Comparison of ENCODE assay signal across 19 cellular contexts in genomic region chr4:104420766-104421165, GRCh38.
A peak's percentile ranks its signal among the peaks of the same experiment; 100 is the strongest.
DNase-seq lines count a peak whose midpoint lies in the region; ATAC-seq lines count a peak whose summit lies in the region.
"Had no signal": no experiment of that assay in that cellular context is flagged by ENCODE, and none has a peak within 500 bp of the region (broad histone marks: within the 10 kb centered on the region; RNA-seq: fewer than 3 reads in every experiment).

No MANE protein-coding gene starts in this region.

- no peak overlapping the region for H3K4me3 ChIP-seq in skeletal muscle cell (ENCODE audit: low read depth, low read length)
- H3K4me3 ChIP-seq: HAP-1, lung had no signal

- DNase-seq in NCI-H2227 (lab: John Stamatoyannopoulos, UW; ENCODE audit: unreplicated experiment) (peak; percentile 64), cerebellar cortex (ENCODE audit: low spot score) (peak; percentile 22), islet precursor cell (peak; percentile 62), skeletal muscle cell (ENCODE audit: low read depth) (peak; percentile 11), cerebellar nuclear complex (lab: John Stamatoyannopoulos, UW) (no peak)
- DNase-seq in stimulated activated CD4-positive, alpha-beta T cell treated with anti-CD3 and anti-CD28 coated beads, Interleukin-1b, Interleukin-23, amount 100 ng/mL, for 48 hours: no peak
- DNase-seq: activated CD4-positive, alpha-beta T cell treated with anti-CD3 and anti-CD28 coated beads, Interleukin-2, amount 10 ng/mL, durations not matched to agents 24 days and 14 days; activated naive CD4-positive, alpha-beta T cell treated with anti-CD3 and anti-CD28 coated beads, Interleukin-2, amount 10 ng/mL, durations not matched to agents 7 days and 5 days; GDM1; MM.1S; NCI-H187; NCI-H510A treated with DMSO at 0.1 percent for 48 hours; stimulated activated CD4-positive, alpha-beta T cell treated with anti-CD3 and anti-CD28 coated beads, Interleukin-4, amount 100 ng/mL, for 1 hour; T1000 had no signal

- ATAC-seq in HG03159 (IDR thresholded peaks at IDR 0.05; ENCODE audit: unreplicated experiment) (no peak), HG02642 (IDR thresholded peaks at IDR 0.05; ENCODE audit: poor library complexity, unreplicated experiment) (no peak)
- ATAC-seq: sciatic nerve had no signal

Comparison
In these comparisons a context has a peak if more than half of its experiments do, and no peak if none do; other contexts are left out.
1. DNase-seq: peak in NCI-H2227 (single experiment), cerebellar cortex (single experiment), islet precursor cell (single experiment) and skeletal muscle cell (single experiment); none in cerebellar nuclear complex (0 of 2) and stimulated activated CD4-positive, alpha-beta T cell treated with anti-CD3 and anti-CD28 coated beads, Interleukin-1b, Interleukin-23, amount 100 ng/mL, for 48 hours (single experiment).